ENCODE assay signal across 18 cellular contexts in the genomic region with DNA sequence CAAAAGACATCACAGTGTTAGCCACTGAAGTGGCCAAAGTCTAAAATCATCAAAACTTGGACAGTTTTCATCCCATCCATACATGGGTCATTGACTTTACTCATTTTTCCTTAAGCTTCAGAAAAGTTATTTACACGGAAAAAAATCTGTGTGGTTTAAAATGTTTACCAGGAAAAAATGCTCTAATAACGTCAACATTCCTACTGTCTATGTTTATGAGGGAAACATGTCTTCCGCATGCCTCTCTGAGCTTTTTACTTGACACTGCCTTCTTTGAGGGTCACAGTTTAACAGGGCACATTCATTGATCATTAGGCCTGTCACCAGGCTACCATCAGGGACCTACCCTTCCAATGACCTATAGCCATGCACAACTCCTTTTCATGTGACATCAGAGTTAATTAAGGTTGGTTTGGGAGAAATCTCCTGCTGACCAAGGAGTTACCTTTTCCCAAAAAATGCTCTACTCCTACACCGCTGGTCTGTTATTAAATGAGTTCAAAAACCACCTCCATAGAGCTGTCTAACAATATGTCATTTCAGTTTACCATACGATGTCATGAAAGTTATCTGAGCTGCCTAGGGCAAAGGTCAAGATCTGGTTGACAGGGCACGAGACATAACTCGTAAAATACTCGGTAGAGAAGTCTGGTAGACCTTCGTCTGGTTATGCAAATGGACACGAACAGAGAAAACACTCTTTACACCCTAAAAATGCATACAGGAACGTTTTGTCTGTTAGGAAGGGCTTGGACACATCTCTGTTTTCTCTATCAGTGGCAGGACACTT.
"Had no signal": no experiment of that assay in that cellular context is flagged by ENCODE, and none has a peak within 500 bp of the region (broad histone marks: within the 10 kb centered on the region; RNA-seq: fewer than 3 reads in every experiment).

No MANE protein-coding gene starts in this region.

- H3K36me3 ChIP-seq: prostate gland, upper lobe of right lung, WERI-Rb-1 had no signal

- H3K27ac Mint-ChIP-seq: activated CD8-positive, alpha-beta T cell treated with anti-CD3 and anti-CD28 coated beads, Interleukin-2, amount 10 ng/mL, durations not matched to agents 7 days and 5 days; activated naive CD8-positive, alpha-beta T cell; activated T-cell treated with anti-CD3 and anti-CD28 coated beads, Interleukin-2, amount 50 U/mL, for 72 hours; brain; nephron had no signal

- H3K9me3 ChIP-seq: prostate gland, upper lobe of right lung had no signal

- H3K4me1 ChIP-seq: prostate gland, upper lobe of right lung had no signal

- H3K27me3 Mint-ChIP-seq: activated naive CD8-positive, alpha-beta T cell had no signal

- H3K27ac ChIP-seq: prostate gland, skin epidermis, upper lobe of right lung, WERI-Rb-1 had no signal

- H3K9me3 Mint-ChIP-seq: brain, nephron had no signal

- ATAC-seq: activated CD8-positive, alpha-beta T cell treated with anti-CD3 and anti-CD28 coated beads, Interleukin-2, amount 10 ng/mL, durations not matched to agents 7 days and 5 days; stimulated activated naive CD8-positive, alpha-beta T cell treated with anti-CD3 and anti-CD28 coated beads, Interleukin-15, Interleukin-2, amounts not matched to agents 100 U/mL and 50 U/mL, for 24 hours had no signal

- H3K27me3 ChIP-seq: upper lobe of right lung had no signal

- DNase-seq: activated CD4-positive, alpha-beta T cell treated with anti-CD3 and anti-CD28 coated beads for 4 hours; activated CD8-positive, alpha-beta memory T cell treated with anti-CD3 and anti-CD28 coated beads, Interleukin-2, amount 50 U/mL, for 48 hours; activated CD8-positive, alpha-beta T cell treated with anti-CD3 and anti-CD28 coated beads, Interleukin-2, amount 10 ng/mL, durations not matched to agents 7 days and 5 days; activated gamma-delta T cell; activated T-cell treated with anti-CD3 and anti-CD28 coated beads, Interleukin-2, amount 50 U/mL, for 72 hours; cortex of kidney; effector CD4-positive, alpha-beta T cell; foreskin melanocyte; mesendoderm; right cardiac atrium; stimulated activated naive CD8-positive, alpha-beta T cell treated with anti-CD3 and anti-CD28 coated beads, Interleukin-15, Interleukin-2, amounts not matched to agents 100 U/mL and 50 U/mL, for 24 hours; upper lobe of right lung; WERI-Rb-1 had no signal

- H3K4me3 Mint-ChIP-seq: activated CD8-positive, alpha-beta T cell treated with anti-CD3 and anti-CD28 coated beads, Interleukin-2, amount 10 ng/mL, durations not matched to agents 7 days and 5 days; activated naive CD8-positive, alpha-beta T cell; brain; nephron had no signal

- H3K36me3 Mint-ChIP-seq: brain had no signal

- H3K4me3 ChIP-seq: prostate gland, skin epidermis, upper lobe of right lung had no signal
